In genomic region chr9:84393266-84393905, GRCh38 we compare ENCODE assay signal across 2 cellular contexts.
TF ChIP-seq lines count a peak whose summit lies in the region.

No MANE protein-coding gene starts in this region.

TF ChIP-seq in HCT116, 20 proteins besides CTCF, POLR2A, EP300 and RAD21:
- TF ChIP-seq TCF7L2 (IDR thresholded peaks at IDR 0.05; ENCODE audit: borderline replicate concordance, extremely low read depth, insufficient read depth, insufficient read length) = no peak
- no peak for TF ChIP-seq MAX (IDR thresholded peaks at IDR 0.05)
- TF ChIP-seq YY1 (IDR thresholded peaks at IDR 0.05; ENCODE audit: extremely low read depth, insufficient replicate concordance, low read depth, low read length) = no peak
- TF ChIP-seq SP1 (IDR thresholded peaks at IDR 0.05; ENCODE audit: low read depth) = no peak
- TF ChIP-seq EGR1 (IDR thresholded peaks at IDR 0.05; ENCODE audit: low read depth) = no peak
- no peak for TF ChIP-seq REST (IDR thresholded peaks at IDR 0.05; ENCODE audit: low read depth)
- TF ChIP-seq ZBTB33 (IDR thresholded peaks at IDR 0.05; ENCODE audit: extremely low read depth, insufficient replicate concordance, low read length) = no peak
- TF ChIP-seq ELF1 (IDR thresholded peaks at IDR 0.05; ENCODE audit: borderline replicate concordance, low read depth) = no peak
- no peak for TF ChIP-seq POLR2AphosphoS5 (IDR thresholded peaks at IDR 0.05; ENCODE audit: low read depth, low read length)
- no peak for TF ChIP-seq EZH2 (IDR thresholded peaks at IDR 0.05)
- TF ChIP-seq CEBPB (IDR thresholded peaks at IDR 0.05; ENCODE audit: low read depth) = no peak
- no peak for TF ChIP-seq ATF3 (IDR thresholded peaks at IDR 0.05)
- no peak for TF ChIP-seq EZH2phosphoT487 (IDR thresholded peaks at IDR 0.05; ENCODE audit: borderline replicate concordance)
- no peak for TF ChIP-seq FOSL1 (IDR thresholded peaks at IDR 0.05; ENCODE audit: low read depth)

TF ChIP-seq in SK-N-SH, 30 proteins besides CTCF, POLR2A, EP300 and RAD21:
- TF ChIP-seq REST (IDR thresholded peaks at IDR 0.05; ENCODE audit: low read depth, low read length) = no peak
